ENCODE assay signal across 21 cellular contexts in the genomic region with DNA sequence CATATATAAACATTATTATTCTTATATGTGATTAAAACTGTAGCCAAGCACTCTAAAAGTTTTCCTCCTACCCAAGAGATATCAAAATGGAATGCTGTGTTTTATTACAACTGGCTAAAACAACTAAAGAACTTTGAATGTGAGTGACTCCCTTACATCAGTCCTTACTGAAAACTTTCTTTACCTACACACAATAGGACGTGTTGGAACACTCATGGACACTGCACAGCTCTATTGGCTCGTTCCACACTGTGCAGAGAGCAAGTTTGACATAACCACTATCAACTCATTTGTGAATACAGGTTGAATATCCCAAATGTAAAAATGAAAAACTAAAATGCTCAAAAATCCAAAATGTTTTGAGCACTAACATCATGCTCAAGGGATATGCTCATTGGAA.
A peak's percentile ranks its signal among the peaks of the same experiment; 100 is the strongest.
DNase-seq lines count a peak whose midpoint lies in the region; ATAC-seq, FAIRE-seq and TF ChIP-seq lines count a peak whose summit lies in the region.
"Had no signal": no experiment of that assay in that cellular context is flagged by ENCODE, and none has a peak within 500 bp of the region (broad histone marks: within the 10 kb centered on the region; RNA-seq: fewer than 3 reads in every experiment).

No MANE protein-coding gene starts in this region.

- H3K9me1 ChIP-seq in keratinocyte (ENCODE audit: control insufficient read depth, extremely low read depth, insufficient read depth, low read length): no peaks in the 10 kb centered on the region

- dilution Hi-C loops in keratinocyte (cut with MboI; ENCODE audit: extremely low pct_ligation_motif_present, low sequenced_read_pairs): no loop called here

- CTCF ChIA-PET in PC-3 (lab: Charles Lee): no interaction called here

- intact Hi-C loops in PC-3 (cut with micrococcal nuclease): loop anchor here (5.0 to 10.0 kb wide), 7 partner anchors 111 to 1294 kb away; a partner anchor contains a TSS

- H3K27me3 ChIP-seq in PC-3 (ENCODE audit: low read length) (no peaks in the 10 kb centered on the region), brain microvascular endothelial cell (replicated peaks) (no peaks in the 10 kb centered on the region), keratinocyte (ENCODE audit: control insufficient read depth, extremely low read depth, insufficient read depth, low read length) (no peaks in the 10 kb centered on the region), thoracic aorta (replicated peaks; ENCODE audit: insufficient read depth) (no peaks in the 10 kb centered on the region), SJCRH30 (no peaks in the 10 kb centered on the region)
- H3K27me3 ChIP-seq: heart right ventricle, SJSA1, tibial artery had no signal

- TF ChIP-seq CTCF in PC-3 (conservative IDR thresholded peaks at IDR 0.05; ENCODE audit: low read depth, low read length): no peak
- no peak for TF ChIP-seq CTCF in brain microvascular endothelial cell (IDR thresholded peaks at IDR 0.05; ENCODE audit: low read depth, low read length, missing control alignments)
- no peak for TF ChIP-seq CTCF in keratinocyte (optimal IDR thresholded peaks at IDR 0.05 in 1 of 3, IDR thresholded peaks at IDR 0.05 in 1 of 3, conservative IDR thresholded peaks at IDR 0.05 in 1 of 3; ENCODE audit: extremely low read depth in 1 of 3, insufficient read depth in 2 of 3, low read length in 3 of 3)
- no peak for TF ChIP-seq CTCF in thoracic aorta (IDR thresholded peaks at IDR 0.05)
- TF ChIP-seq CTCF in GM20000 (IDR thresholded peaks at IDR 0.05; ENCODE audit: extremely low read depth, missing control alignments): no peak

- H3K4me1 ChIP-seq in PC-3 (ENCODE audit: insufficient read depth, low read length): peaks cover 89% of the 10 kb centered on the region
- peaks cover 54% of the 10 kb centered on the region for H3K4me1 ChIP-seq in keratinocyte (ENCODE audit: control insufficient read depth, extremely low read depth, insufficient read depth, low read length)
- peaks cover 13 to 35% of the 10 kb centered on the region in 2 donors for H3K4me1 ChIP-seq in thoracic aorta (ENCODE audit: control insufficient read depth in 1 of 2, low read depth in 2 of 2)
- no peaks in the 10 kb centered on the region for H3K4me1 ChIP-seq in SJCRH30

- peak overlapping the region; percentile 65 for H3K9ac ChIP-seq in PC-3 (ENCODE audit: low read length)
- H3K9ac ChIP-seq in keratinocyte (ENCODE audit: control insufficient read depth, extremely low read depth, insufficient read depth, low read length): no peak overlapping the region

- H3K36me3 ChIP-seq in PC-3 (ENCODE audit: low read depth, low read length) (no peaks in the 10 kb centered on the region), brain microvascular endothelial cell (replicated peaks) (no peaks in the 10 kb centered on the region), keratinocyte (ENCODE audit: control insufficient read depth in 2 of 2, extremely low read depth in 1 of 2, insufficient read depth in 2 of 2, low read length in 2 of 2) (no peaks in the 10 kb centered on the region), thoracic aorta (no peaks in the 10 kb centered on the region), SJCRH30 (no peaks in the 10 kb centered on the region)
- H3K36me3 ChIP-seq: heart right ventricle, SJSA1, tibial artery had no signal

- H2AFZ ChIP-seq in PC-3 (ENCODE audit: low read length) (no peak overlapping the region), keratinocyte (ENCODE audit: control insufficient read depth, low read length) (peak overlapping the region; percentile 45)

- no TSS peak for BruUV-seq in PC-3 (replicated peaks; lab: Mats Ljungman, UMichigan)

- POLR2A ChIA-PET in PC-3 (lab: Charles Lee; ENCODE audit: unreplicated experiment): interaction anchor here (0.7 kb wide), 1 partner anchor 90 kb away, joined by 3 read pairs; no protein-coding TSS in a partner anchor

- H3K9me2 ChIP-seq in PC-3 (replicated peaks; ENCODE audit: low read length): no peaks in the 10 kb centered on the region

- in situ Hi-C loops in brain microvascular endothelial cell (cut with HindIII; ENCODE audit: low pct_ligation_motif_present, low sequenced_read_pairs): no loop called here

- H3K4me2 ChIP-seq in PC-3 (ENCODE audit: low read length) (peak overlapping the region; percentile 60), keratinocyte (ENCODE audit: control insufficient read depth, extremely low read depth, insufficient read depth, low read depth, low read length) (peak overlapping the region; percentile 13)

- H4K20me1 ChIP-seq in PC-3 (ENCODE audit: low read length) (no peaks in the 10 kb centered on the region), keratinocyte (ENCODE audit: control insufficient read depth, extremely low read depth, insufficient read depth, low read length) (no peaks in the 10 kb centered on the region)

- ATAC-seq in PC-3 (peak; percentile 9), thoracic aorta (ENCODE audit: insufficient number of reproducible peaks, low FRiP score, low read depth) (no peak), GM18909 (IDR thresholded peaks at IDR 0.05; ENCODE audit: poor library complexity, unreplicated experiment) (no peak)
- ATAC-seq: GM12878 had no signal

- H3F3A ChIP-seq in PC-3 (ENCODE audit: low read length, unreplicated experiment): peaks cover 16% of the 10 kb centered on the region

- H3K4me3 ChIP-seq in PC-3 (ENCODE audit: low read length): no peak overlapping the region
- H3K4me3 ChIP-seq in brain microvascular endothelial cell (ENCODE audit: low read depth, low read length): no peak overlapping the region
- H3K4me3 ChIP-seq in keratinocyte (ENCODE audit: control insufficient read depth in 2 of 3, extremely low read depth in 1 of 3, insufficient read depth in 2 of 3, low read depth in 1 of 3, low read length in 3 of 3): no peak overlapping the region
- H3K4me3 ChIP-seq in thoracic aorta: no peak overlapping the region
- H3K4me3 ChIP-seq in SJCRH30: no peak overlapping the region
- H3K4me3 ChIP-seq: GM12878, heart right ventricle, SJSA1, tibial artery had no signal

- H3K9me3 ChIP-seq in PC-3 (ENCODE audit: low read length) (no peaks in the 10 kb centered on the region), keratinocyte (ENCODE audit: control insufficient read depth, low read depth, low read length) (no peaks in the 10 kb centered on the region), thoracic aorta (no peaks in the 10 kb centered on the region), SJCRH30 (replicated peaks) (no peaks in the 10 kb centered on the region)
- H3K9me3 ChIP-seq: heart right ventricle, SJSA1, tibial artery had no signal

- DNase-seq in PC-3 (no peak), brain microvascular endothelial cell (no peak), keratinocyte (ENCODE audit: low read depth, low spot score) (no peak), thoracic aorta (ENCODE audit: low spot score) (no peak), GM20000 (ENCODE audit: low spot score) (no peak), RCC 7860 (ENCODE audit: low spot score) (no peak), SJCRH30 (no peak)
- DNase-seq: activated CD4-positive, alpha-beta T cell treated with anti-CD3 and anti-CD28 coated beads, Interleukin-2, amount 50 U/mL, for 48 hours; activated CD8-positive, alpha-beta memory T cell treated with anti-CD3 and anti-CD28 coated beads, Interleukin-2, amount 50 U/mL, for 48 hours; activated naive CD4-positive, alpha-beta T cell treated with anti-CD3 and anti-CD28 coated beads, Interleukin-2, amount 50 U/mL, for 16 hours; CD4-positive, CD25-positive, alpha-beta regulatory T cell; cerebellar nuclear complex; mesendoderm; NCI-H1105; NCI-H526 had no signal

- FAIRE-seq in keratinocyte (lab: Jason Lieb, UNC) (peak; percentile 85), RCC 7860 (lab: Jason Lieb, UNC) (no peak)
- FAIRE-seq: D721Med, GM12878 had no signal

- H3K27ac ChIP-seq in PC-3 (ENCODE audit: low read length) (peak overlapping the region; percentile 96), brain microvascular endothelial cell (peak overlapping the region; percentile 53), keratinocyte (ENCODE audit: control insufficient read depth, insufficient read depth, low read length) (peak overlapping the region; percentile 95), thoracic aorta (peak overlapping the region; percentile 33 to 45), SJCRH30 (no peak overlapping the region)
- H3K27ac ChIP-seq: heart right ventricle, SJSA1 had no signal

- H3K79me2 ChIP-seq in PC-3 (ENCODE audit: low read length): no peaks in the 10 kb centered on the region
- no peaks in the 10 kb centered on the region for H3K79me2 ChIP-seq in keratinocyte (ENCODE audit: control insufficient read depth, insufficient read depth, low read length)
